Comparison of ENCODE assay signal across 8 cellular contexts in genomic region chr16:55508941-55509920, GRCh38. TPM values are rescaled to one million over a fixed set of nuclear protein-coding genes. Genes with fewer than 3 reads are reported as not detected.
DNase-seq lines count a peak whose midpoint lies in the region; ATAC-seq and TF ChIP-seq lines count a peak whose summit lies in the region.

A gene with protein sequence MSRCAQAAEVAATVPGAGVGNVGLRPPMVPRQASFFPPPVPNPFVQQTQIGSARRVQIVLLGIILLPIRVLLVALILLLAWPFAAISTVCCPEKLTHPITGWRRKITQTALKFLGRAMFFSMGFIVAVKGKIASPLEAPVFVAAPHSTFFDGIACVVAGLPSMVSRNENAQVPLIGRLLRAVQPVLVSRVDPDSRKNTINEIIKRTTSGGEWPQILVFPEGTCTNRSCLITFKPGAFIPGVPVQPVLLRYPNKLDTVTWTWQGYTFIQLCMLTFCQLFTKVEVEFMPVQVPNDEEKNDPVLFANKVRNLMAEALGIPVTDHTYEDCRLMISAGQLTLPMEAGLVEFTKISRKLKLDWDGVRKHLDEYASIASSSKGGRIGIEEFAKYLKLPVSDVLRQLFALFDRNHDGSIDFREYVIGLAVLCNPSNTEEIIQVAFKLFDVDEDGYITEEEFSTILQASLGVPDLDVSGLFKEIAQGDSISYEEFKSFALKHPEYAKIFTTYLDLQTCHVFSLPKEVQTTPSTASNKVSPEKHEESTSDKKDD (plus strand): TSS chr16:55509072. CDS start chr16:55509182, 110 bp downstream.

- peaks cover 11% of the 10 kb centered on the region for H3K4me1 Mint-ChIP-seq in CD4-positive, alpha-beta T cell (ENCODE audit: low read depth)

- peak; percentile 52 to 68 for TF ChIP-seq POLR2A in Peyer's patch (IDR thresholded peaks at IDR 0.05)

- H3K36me3 Mint-ChIP-seq in CD4-positive, alpha-beta T cell (ENCODE audit: low read depth): no peaks in the 10 kb centered on the region

- peak in 1 of 10 experiments; percentile 18 for DNase-seq in CD4-positive, alpha-beta T cell
- DNase-seq in Peyer's patch (peak; percentile 28 to 91 (median 86)), T47D (ENCODE audit: low read depth in 1 of 2, low spot score in 1 of 2) (peak; percentile 79 to 88), iPS DF 6.9 (ENCODE audit: low read depth, low spot score) (peak; percentile 61), putamen (ENCODE audit: low spot score) (peak; percentile 81), activated gamma-delta T cell treated with Interleukin-2 at 50 U/mL for 16 hours (no peak)

- in situ Hi-C loops in T47D (cut with HindIII; ENCODE audit: low pct_unique_long_range_greater_than_20kb, low sequenced_read_pairs): no loop called here

- WGBS in iPS DF 6.9 (ENCODE audit: insufficient coverage, insufficient read length): no CpG with 5 or more reads among the region's 61 CpGs

- peaks cover 0 to 7% (median 0%) of the 10 kb centered on the region in 4 donors for H3K4me1 ChIP-seq in Peyer's patch
- H3K4me1 ChIP-seq in iPS DF 6.9 (ENCODE audit: control insufficient read depth, insufficient read depth, low read length): no peaks in the 10 kb centered on the region

- no peak within 1 kb of the TSS for H3K27ac Mint-ChIP-seq in CD4-positive, alpha-beta T cell

- CTCF ChIA-PET in CD4-positive, alpha-beta T cell (lab: Charles Lee): no interaction called here

- POLR2A ChIA-PET in CD4-positive, alpha-beta T cell (lab: Charles Lee): interaction anchor here (1.3 kb wide), 1 partner anchor 9 kb away, joined by 3 read pairs; no protein-coding TSS in a partner anchor

- H3K27me3 ChIP-seq in CD4-positive, alpha-beta T cell (ENCODE audit: control insufficient read depth, insufficient read depth, low read length): peaks cover 26% of the 10 kb centered on the region
- H3K27me3 ChIP-seq in Peyer's patch: no peaks in the 10 kb centered on the region
- H3K27me3 ChIP-seq in iPS DF 6.9 (ENCODE audit: control insufficient read depth, insufficient read depth, low read length): no peaks in the 10 kb centered on the region

- peaks cover 11% of the 10 kb centered on the region for H3K9me3 ChIP-seq in CD4-positive, alpha-beta T cell (ENCODE audit: control insufficient read depth, low read length)
- H3K9me3 ChIP-seq in Peyer's patch (peaks cover 0 to 5% (median 2%) of the 10 kb centered on the region in 4 donors), iPS DF 6.9 (ENCODE audit: control insufficient read depth, insufficient read depth, low read length) (no peaks in the 10 kb centered on the region)

- H3K4me3 ChIP-seq in Peyer's patch: peak within 1 kb of the TSS; percentile 38 to 80 (median 52)
- peak within 1 kb of the TSS; percentile 70; the same call in 1 of the 2 replicates for H3K4me3 ChIP-seq in iPS DF 6.9 (ENCODE audit: low read length)

- H3K36me3 ChIP-seq in Peyer's patch (peaks cover 0 to 7% (median 0%) of the 10 kb centered on the region in 3 donors), iPS DF 6.9 (ENCODE audit: control insufficient read depth, insufficient read depth, low read length) (no peaks in the 10 kb centered on the region)

- ATAC-seq in CD4-positive, alpha-beta T cell (ENCODE audit: poor library complexity): peak; percentile 34
- ATAC-seq in HG02981 (IDR thresholded peaks at IDR 0.05; ENCODE audit: unreplicated experiment): peak; percentile 70
- no peak for ATAC-seq in HG03280 (IDR thresholded peaks at IDR 0.05; ENCODE audit: unreplicated experiment)

- peak within 1 kb of the TSS; percentile 71 for H3K4me3 Mint-ChIP-seq in CD4-positive, alpha-beta T cell

- H3K27ac ChIP-seq in CD4-positive, alpha-beta T cell (ENCODE audit: low read depth, low read length): no peak within 1 kb of the TSS
- H3K27ac ChIP-seq in Peyer's patch (peak within 1 kb of the TSS; percentile 42 to 74 (median 52)), iPS DF 6.9 (ENCODE audit: low read length) (no peak within 1 kb of the TSS)

- H3K27me3 Mint-ChIP-seq in CD4-positive, alpha-beta T cell: peaks cover 60% of the 10 kb centered on the region

- TF ChIP-seq CTCF in CD4-positive, alpha-beta T cell (IDR thresholded peaks at IDR 0.05): no peak
- TF ChIP-seq CTCF in Peyer's patch (IDR thresholded peaks at IDR 0.05): no peak

- H3K9me3 Mint-ChIP-seq in CD4-positive, alpha-beta T cell: peaks cover 15% of the 10 kb centered on the region

- intact Hi-C loops in CD4-positive, alpha-beta T cell (cut with DNase I, micrococcal nuclease): no loop called here

RNA-seq across cellular contexts. Expression of the gene that starts here (rescaled TPM):
- under 1 TPM; 0.22 to 0.36 TPM for total RNA-seq in CD4-positive, alpha-beta T cell
- 10 to 100 TPM in 2 of 4 donors, 1 to 10 TPM in 2; 4.6 to 66.0 (median 10.9) TPM for total RNA-seq in Peyer's patch

Comparison
In these comparisons a context has a peak if more than half of its experiments do, and no peak if none do; other contexts are left out.
1. RNA of the gene that starts here (total RNA-seq): 4.6 to 66.0 TPM in Peyer's patch; 0.22 to 0.36 TPM in CD4-positive, alpha-beta T cell; every median in the first group is over 4 times any median in the second.
2. Peak in ATAC-seq in CD4-positive, alpha-beta T cell; RNA of the gene not detected or under 1 TPM.
3. H3K27ac ChIP-seq: peak in Peyer's patch (4 of 4); none in CD4-positive, alpha-beta T cell (single experiment) and iPS DF 6.9 (single experiment).